8 cellular contexts compared by ENCODE assay signal in the genomic region with DNA sequence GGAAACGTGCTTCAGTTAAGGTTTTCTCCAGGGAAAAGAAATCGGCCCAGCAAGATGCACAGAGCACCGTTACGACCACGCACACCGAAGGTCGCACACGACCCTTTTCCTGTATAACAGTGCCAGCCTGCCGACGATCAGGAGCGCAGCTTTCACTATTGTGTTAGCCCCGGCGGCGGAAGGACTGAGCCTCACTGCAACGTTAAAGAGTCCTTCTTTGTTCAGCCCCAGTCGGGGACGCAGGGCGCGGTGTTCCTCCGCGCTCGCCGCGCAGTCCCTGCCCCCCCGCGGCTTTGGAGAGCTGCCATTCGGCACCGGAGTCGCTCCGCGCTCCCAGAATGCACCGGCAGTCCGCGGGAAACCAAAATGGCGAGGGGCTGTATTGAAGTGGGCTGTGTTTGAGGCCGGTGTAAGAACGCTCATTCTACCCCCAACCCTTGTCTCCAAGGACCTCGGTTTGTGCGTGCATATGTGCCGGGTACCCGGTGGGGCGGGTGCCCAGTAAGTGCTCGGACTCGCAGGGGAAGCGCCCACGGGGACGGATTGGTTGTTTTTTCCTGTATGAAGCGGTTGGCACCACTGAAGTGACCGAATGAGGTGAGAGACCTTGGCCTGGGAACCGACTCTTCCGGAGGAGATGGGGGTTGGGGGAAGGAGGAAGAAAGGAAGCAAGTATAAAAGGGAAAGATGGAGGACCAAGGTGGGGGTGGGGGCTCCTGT. TPM values are rescaled to one million over a fixed set of nuclear protein-coding genes. Genes with fewer than 3 reads are reported as not detected.
DNase-seq lines count a peak whose midpoint lies in the region; ATAC-seq and TF ChIP-seq lines count a peak whose summit lies in the region.

A gene (plus strand): TSS at position 349 of the 720 bp plus-strand sequence. CDS start 244 bp downstream, at position 593.

- TF ChIP-seq CTCF in right atrium auricular region (IDR thresholded peaks at IDR 0.05) (no peak), psoas muscle (IDR thresholded peaks at IDR 0.05) (no peak)

- peak; percentile 71 for ATAC-seq in GM18505 (IDR thresholded peaks at IDR 0.05; ENCODE audit: unreplicated experiment)
- ATAC-seq in HG02970 (IDR thresholded peaks at IDR 0.05; ENCODE audit: low FRiP score, unreplicated experiment) = peak; percentile 82
- ATAC-seq in psoas muscle = peak; percentile 96 to 98 (median 96)

- DNase-seq in NCI-H1930 (lab: John Stamatoyannopoulos, UW) = peak; percentile 93 to 97
- DNase-seq in anterior cingulate cortex (lab: John Stamatoyannopoulos, UW) = peak; percentile 58 to 95 (median 90)
- DNase-seq in right atrium auricular region (ENCODE audit: low spot score) = peak; percentile 89
- peak; percentile 97 to 98 for DNase-seq in psoas muscle

- peaks cover 0 to 24% of the 10 kb centered on the region in 2 donors for H3K4me1 ChIP-seq in right atrium auricular region
- peaks cover 21% of the 10 kb centered on the region for H3K4me1 ChIP-seq in psoas muscle
- H3K4me1 ChIP-seq in urinary bladder (ENCODE audit: insufficient read depth) = no peaks in the 10 kb centered on the region

- H3K9me3 ChIP-seq in right atrium auricular region (peaks cover 0 to 6% of the 10 kb centered on the region in 2 donors), psoas muscle (peaks cover 2% of the 10 kb centered on the region)

- H3K27me3 ChIP-seq in right atrium auricular region (no peaks in the 10 kb centered on the region), psoas muscle (ENCODE audit: insufficient read depth in 3 of 3, low read length in 2 of 3) (no peaks in the 10 kb centered on the region)

- 0% methylated on average over 51 of the region's 51 CpGs for WGBS in psoas muscle, 3 donors
- WGBS in urinary bladder = under 1% methylated on average over 51 of the region's 51 CpGs

- intact Hi-C loops in T-helper 2 cell treated with Interferon-gamma antibody and Interleukin-4, amounts not matched to agents 100 ng/mL and 5 ng/mL, for 36 hours (cut with micrococcal nuclease) = loop anchor here (1.0 to 10.0 kb wide), 9 partner anchors 37 to 830 kb away; a partner anchor contains a TSS
- intact Hi-C loops in psoas muscle (cut with DNase I) = loop anchor here (5.0 kb wide), 2 partner anchors 98 to 103 kb away; a partner anchor contains a TSS

- peak within 1 kb of the TSS; percentile 76 to 83 for H3K27ac ChIP-seq in right atrium auricular region
- peak within 1 kb of the TSS; percentile 84 for H3K27ac ChIP-seq in psoas muscle
- H3K27ac ChIP-seq in urinary bladder (ENCODE audit: low read depth) = peak within 1 kb of the TSS; percentile 46

- peak; percentile 99 for TF ChIP-seq POLR2A in GM18505 (IDR thresholded peaks at IDR 0.05; ENCODE audit: borderline replicate concordance, extremely low read depth, insufficient read depth, insufficient read length)

- no peaks in the 10 kb centered on the region for H3K36me3 ChIP-seq in right atrium auricular region
- no peaks in the 10 kb centered on the region for H3K36me3 ChIP-seq in psoas muscle (ENCODE audit: insufficient read depth in 1 of 2, low read depth in 1 of 2)
- H3K36me3 ChIP-seq in urinary bladder (ENCODE audit: insufficient read depth) = peaks cover 1% of the 10 kb centered on the region

- peak within 1 kb of the TSS; percentile 72 to 78 for H3K4me3 ChIP-seq in right atrium auricular region
- H3K4me3 ChIP-seq in psoas muscle = peak within 1 kb of the TSS; percentile 82
- peak within 1 kb of the TSS; percentile 78 for H3K4me3 ChIP-seq in urinary bladder (ENCODE audit: low read depth, low read length)

RNA-seq across cellular contexts. Expression of the gene that starts here (rescaled TPM):
- total RNA-seq in T-helper 2 cell treated with Interferon-gamma antibody and Interleukin-4, amounts not matched to agents 100 ng/mL and 5 ng/mL, for 36 hours = 56.1 and 64.0 TPM in 2 replicates
- total RNA-seq in right atrium auricular region = 1 to 10 TPM; 6.2 to 6.3 TPM
- 10 to 100 TPM in 1 of 4 donors, 1 to 10 TPM in 3; 6.6 to 10.6 (median 8.3) TPM for total RNA-seq in psoas muscle
- 1 to 10 TPM; 4.1 to 7.6 (median 5.0) TPM for polyA plus RNA-seq in psoas muscle
- total RNA-seq in urinary bladder = 72.4 TPM
- polyA plus RNA-seq in urinary bladder = 7.9 TPM

Comparison
In these comparisons a context has a peak if more than half of its experiments do, and no peak if none do; other contexts are left out.
1. Peak in every context shown above with its lines: DNase-seq, ATAC-seq, H3K4me3 ChIP-seq and H3K27ac ChIP-seq.